14 cellular contexts compared by ENCODE assay signal in genomic region chr16:14636179-14636950, GRCh38. TPM values are rescaled to one million over a fixed set of nuclear protein-coding genes. Genes with fewer than 3 reads are reported as not detected.
DNase-seq lines count a peak whose midpoint lies in the region; ATAC-seq and TF ChIP-seq lines count a peak whose summit lies in the region.
"Not testable (repeated sequence)": the region's sequence is repeated elsewhere in the genome, so short reads cannot be mapped to it uniquely, and the experiment has no call there.
"Had no signal": no experiment of that assay in that cellular context is flagged by ENCODE, and none has a peak within 500 bp of the region (broad histone marks: within the 10 kb centered on the region; RNA-seq: fewer than 3 reads in every experiment).

No MANE protein-coding gene starts in this region.

- peaks cover 36% of the 10 kb centered on the region for H3F3A ChIP-seq in neural progenitor cell (ENCODE audit: low read depth)

- CTCF ChIA-PET in CD8-positive, alpha-beta T cell (lab: Charles Lee); WTC11 (lab: Charles Lee): not testable (repeated sequence)

- peaks cover 13% of the 10 kb centered on the region for H3K36me3 ChIP-seq in CD8-positive, alpha-beta T cell (ENCODE audit: insufficient read depth, low read length)
- H3K36me3 ChIP-seq in HUES64 (ENCODE audit: insufficient read depth, low read length) (peaks cover 29% of the 10 kb centered on the region), tibial nerve (peaks cover 0 to 25% (median 0%) of the 10 kb centered on the region in 3 donors)
- not testable (repeated sequence) for H3K36me3 ChIP-seq in hepatocyte (replicated peaks; ENCODE audit: insufficient read depth, low read depth); neural progenitor cell

- H3K4me1 ChIP-seq in CD8-positive, alpha-beta T cell (ENCODE audit: insufficient read depth, low read length) = peaks cover 35% of the 10 kb centered on the region
- peaks cover 33% of the 10 kb centered on the region for H3K4me1 ChIP-seq in HUES64 (ENCODE audit: insufficient read depth, low read length)
- peaks cover 31% of the 10 kb centered on the region for H3K4me1 ChIP-seq in hepatocyte (ENCODE audit: insufficient read depth)
- peaks cover 22% of the 10 kb centered on the region for H3K4me1 ChIP-seq in neural progenitor cell
- peaks cover 0 to 53% (median 30%) of the 10 kb centered on the region in 4 donors for H3K4me1 ChIP-seq in tibial nerve

- intact Hi-C loops in CD8-positive, alpha-beta T cell (cut with DNase I, micrococcal nuclease) = loop anchor here in 1 of 2 experiments (10.0 kb wide), 2 partner anchors 338 to 1248 kb away; partner anchors contain the start of genes CEP20 and PDXDC1

- not testable (repeated sequence) for TF ChIP-seq CTCF in CD8-positive, alpha-beta T cell (IDR thresholded peaks at IDR 0.05); WTC11 (IDR thresholded peaks at IDR 0.05); brain (conservative IDR thresholded peaks at IDR 0.05); hepatocyte (IDR thresholded peaks at IDR 0.05; ENCODE audit: poor library complexity); neural progenitor cell (IDR thresholded peaks at IDR 0.05); tibial nerve (IDR thresholded peaks at IDR 0.05)

- H3K36me3 Mint-ChIP-seq in CD8-positive, alpha-beta T cell = peaks cover 47% of the 10 kb centered on the region
- H3K36me3 Mint-ChIP-seq in WTC11 (peaks cover 18% of the 10 kb centered on the region), brain (peaks cover 28% of the 10 kb centered on the region)
- not testable (repeated sequence) for H3K36me3 Mint-ChIP-seq in memory B cell, neural progenitor cell

- ATAC-seq in CD8-positive, alpha-beta T cell; WTC11; memory B cell (ENCODE audit: low read depth): not testable (repeated sequence)

- 18% methylated on average over 13 of the region's 17 CpGs for WGBS in HUES64
- 32% methylated on average over 17 of the region's 17 CpGs for WGBS in hepatocyte (ENCODE audit: low lambda C conversion rate, missing lambda C conversion rate)
- 32 to 43% methylated on average over 16 to 17 of the region's 17 CpGs for WGBS in tibial nerve, 2 donors

- not testable (repeated sequence) for H3K4me3 Mint-ChIP-seq in CD8-positive, alpha-beta T cell; memory B cell
- H3K4me3 Mint-ChIP-seq in WTC11 (peak overlapping the region; percentile 100), brain (peak overlapping the region in 4 of 5 experiments; percentile 50 to 98 (median 67)), neural progenitor cell (peak overlapping the region; percentile 34)

- DNase-seq in CD8-positive, alpha-beta T cell; memory B cell (ENCODE audit: low spot score in 2 of 2); tibial nerve (ENCODE audit: low spot score in 2 of 2): not testable (repeated sequence)
- DNase-seq in WTC11 (ENCODE audit: low spot score) (peak; percentile 29), hepatocyte (ENCODE audit: low spot score) (peak; percentile 31), neural progenitor cell (ENCODE audit: low spot score) (peak; percentile 20)

- peaks cover 73% of the 10 kb centered on the region for H3K4me1 Mint-ChIP-seq in CD8-positive, alpha-beta T cell (ENCODE audit: low read depth)
- H3K4me1 Mint-ChIP-seq in WTC11 = peaks cover 52% of the 10 kb centered on the region
- peaks cover 51% of the 10 kb centered on the region for H3K4me1 Mint-ChIP-seq in brain
- peaks cover 35% of the 10 kb centered on the region for H3K4me1 Mint-ChIP-seq in memory B cell
- peaks cover 25% of the 10 kb centered on the region for H3K4me1 Mint-ChIP-seq in neural progenitor cell

- not testable (repeated sequence) for TF ChIP-seq POLR2A in tibial nerve (IDR thresholded peaks at IDR 0.05)

- H3K27ac ChIP-seq in CD8-positive, alpha-beta T cell (ENCODE audit: low read depth, low read length) = not testable (repeated sequence)
- H3K27ac ChIP-seq in HUES64 (ENCODE audit: low read depth, low read length) (peak overlapping the region; percentile 100), hepatocyte (peak overlapping the region; percentile 93), neural progenitor cell (peak overlapping the region; percentile 21), tibial nerve (peak overlapping the region in 3 of 4 donors; percentile 12 to 43 (median 42))

- H3K9me3 Mint-ChIP-seq in CD8-positive, alpha-beta T cell; WTC11; brain; memory B cell; neural progenitor cell: not testable (repeated sequence)

- H3K9me2 ChIP-seq in hepatocyte (replicated peaks; ENCODE audit: insufficient read depth) = not testable (repeated sequence)

- not testable (repeated sequence) for H3K4me3 ChIP-seq in CD8-positive, alpha-beta T cell (ENCODE audit: low read depth, low read length); hepatocyte; tibial nerve
- H3K4me3 ChIP-seq in HUES64 (ENCODE audit: low read length) = peak overlapping the region; percentile 41
- peak overlapping the region; percentile 28 for H3K4me3 ChIP-seq in neural progenitor cell

- peak overlapping the region; percentile 80 for H3K27ac Mint-ChIP-seq in CD8-positive, alpha-beta T cell
- H3K27ac Mint-ChIP-seq in WTC11 = peak overlapping the region; percentile 99
- H3K27ac Mint-ChIP-seq in brain = peak overlapping the region in 4 of 5 experiments; percentile 35 to 65 (median 48)
- H3K27ac Mint-ChIP-seq in memory B cell = peak overlapping the region; percentile 43
- H3K27ac Mint-ChIP-seq in neural progenitor cell = peak overlapping the region; percentile 30

- H3K9ac ChIP-seq in HUES64 (ENCODE audit: low read depth, low read length) = peak overlapping the region; percentile 76
- H3K9ac ChIP-seq in neural progenitor cell = not testable (repeated sequence)

- not testable (repeated sequence) for TF ChIP-seq EP300 in tibial nerve (IDR thresholded peaks at IDR 0.05)

- H3K9me3 ChIP-seq in CD8-positive, alpha-beta T cell (ENCODE audit: low read length); HUES64 (ENCODE audit: insufficient read depth, low read depth, low read length); hepatocyte (ENCODE audit: low read depth); neural progenitor cell (ENCODE audit: low read depth); tibial nerve: not testable (repeated sequence)

- not testable (repeated sequence) for H3K27me3 Mint-ChIP-seq in CD8-positive, alpha-beta T cell (ENCODE audit: low read depth); WTC11 (ENCODE audit: low read depth); memory B cell; neural progenitor cell (ENCODE audit: insufficient read depth, low read depth)
- peaks cover 11% of the 10 kb centered on the region for H3K27me3 Mint-ChIP-seq in brain

- peaks cover 85% of the 10 kb centered on the region for H3K79me2 ChIP-seq in hepatocyte
- peaks cover 87% of the 10 kb centered on the region for H3K79me2 ChIP-seq in neural progenitor cell (ENCODE audit: low read depth)

- H3K4me2 ChIP-seq in hepatocyte = peak overlapping the region; percentile 89
- peak overlapping the region; percentile 67 for H3K4me2 ChIP-seq in neural progenitor cell

- not testable (repeated sequence) for H2AFZ ChIP-seq in hepatocyte; neural progenitor cell (replicated peaks)

- H4K20me1 ChIP-seq in hepatocyte (ENCODE audit: insufficient read depth, poor library complexity, severe bottlenecking) (peaks cover 33% of the 10 kb centered on the region), neural progenitor cell (ENCODE audit: low read depth) (peaks cover 81% of the 10 kb centered on the region)

- POLR2A ChIA-PET in CD8-positive, alpha-beta T cell (lab: Charles Lee); WTC11 (lab: Charles Lee): not testable (repeated sequence)

- not testable (repeated sequence) for H3K27me3 ChIP-seq in CD8-positive, alpha-beta T cell (ENCODE audit: insufficient read depth, low read length); HUES64 (ENCODE audit: insufficient read depth, low read length); hepatocyte; neural progenitor cell; tibial nerve

RNA-seq across cellular contexts. Expression of gene BFAR, which starts 3.6 kb away (rescaled TPM):
- 10 to 100 TPM; 34.0 to 41.7 TPM for total RNA-seq in CD8-positive, alpha-beta T cell
- polyA plus RNA-seq in HUES64 (2013, experiment 1 of 2) = 58.5 TPM
- 69.0 TPM for polyA plus RNA-seq in HUES64 (2013, experiment 2 of 2)
- total RNA-seq in WTC11 (2021) = 56.1 to 70.3 TPM (median 59.4 TPM) in 3 replicates
- 41.5 TPM for polyA plus RNA-seq in brain (ENCODE audit: insufficient read depth, low read depth, low replicate concordance)
- 76.9 and 98.9 TPM in 2 replicates for total RNA-seq in hepatocyte
- 44.0 and 44.6 TPM in 2 replicates for polyA plus RNA-seq in hepatocyte
- 72.0 and 91.8 TPM in 2 replicates for total RNA-seq in neural progenitor cell (ENCODE audit: low replicate concordance)
- total RNA-seq in tibial nerve = 10 to 100 TPM; 64.5 to 78.3 (median 71.9) TPM

RNA-seq across cellular contexts. Expression of gene PARN, which starts 6.3 kb away (rescaled TPM):
- 10 to 100 TPM; 23.7 to 25.7 TPM for total RNA-seq in CD8-positive, alpha-beta T cell
- polyA plus RNA-seq in HUES64 (2013, experiment 1 of 2) = 28.2 TPM
- 29.8 TPM for polyA plus RNA-seq in HUES64 (2013, experiment 2 of 2)
- total RNA-seq in WTC11 (2021) (37.7 to 39.4 TPM (median 38.5 TPM) in 3 replicates), hepatocyte (23.8 and 35.6 TPM in 2 replicates), neural progenitor cell (ENCODE audit: low replicate concordance) (35.8 and 53.5 TPM in 2 replicates), tibial nerve (10 to 100 TPM; 36.5 to 49.8 (median 40.6) TPM)
- polyA plus RNA-seq in brain (ENCODE audit: insufficient read depth, low read depth, low replicate concordance) (28.7 TPM), hepatocyte (20.0 and 23.7 TPM in 2 replicates)

RNA-seq across cellular contexts. Expression of gene PLA2G10, which starts 57.7 kb away (rescaled TPM):
- total RNA-seq in CD8-positive, alpha-beta T cell = not detected
- polyA plus RNA-seq in HUES64 (2013, experiment 1 of 2) = not detected
- polyA plus RNA-seq in HUES64 (2013, experiment 2 of 2) = not detected
- total RNA-seq in WTC11 (2021) (0.39 to 0.85 TPM (median 0.42 TPM) in 3 replicates), hepatocyte (0.30 and 0.80 TPM in 2 replicates), neural progenitor cell (ENCODE audit: low replicate concordance) (not detected in 2 replicates), tibial nerve (not detected)
- polyA plus RNA-seq in brain (ENCODE audit: insufficient read depth, low read depth, low replicate concordance) (not detected), hepatocyte (2.3 and 3.2 TPM in 2 replicates)
- total RNA-seq: HT1080, LHCN-M2, sigmoid colon, uterus had no signal
- polyA plus RNA-seq: AG04450, CD14-positive monocyte had no signal

Comparison
In these comparisons a context has a peak if more than half of its experiments do, and no peak if none do; other contexts are left out.
1. H3K27ac Mint-ChIP-seq: peak in every context shown above with its lines; median percentile 99 in WTC11; 80 in CD8-positive, alpha-beta T cell; 48 in brain; 43 in memory B cell; 30 in neural progenitor cell.